In the genomic region with DNA sequence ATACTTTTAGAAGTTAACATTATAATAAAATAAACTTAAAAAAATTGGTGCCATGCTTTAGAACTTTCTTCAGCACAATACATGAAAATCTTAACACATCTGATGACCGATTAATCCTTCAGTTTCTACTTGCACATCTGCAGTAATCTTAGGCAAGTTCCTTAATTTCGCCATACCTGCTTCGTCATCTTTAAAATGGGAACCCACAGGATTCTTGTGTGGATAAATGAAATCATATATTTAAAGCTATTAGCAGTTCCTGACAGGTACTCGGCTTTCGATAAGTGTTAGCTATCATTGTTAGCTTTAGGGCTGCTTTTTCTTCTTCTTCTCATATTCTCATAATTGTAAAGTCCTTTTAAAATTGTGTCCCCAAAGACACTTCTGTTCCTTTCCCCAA, we compare ENCODE assay signal across 8 cellular contexts. TPM values are rescaled to one million over a fixed set of nuclear protein-coding genes. Genes with fewer than 3 reads are reported as not detected.
A peak's percentile ranks its signal among the peaks of the same experiment; 100 is the strongest.
DNase-seq lines count a peak whose midpoint lies in the region; ATAC-seq, FAIRE-seq and TF ChIP-seq lines count a peak whose summit lies in the region.

No MANE protein-coding gene starts in this region.

- no peaks in the 10 kb centered on the region for H3K9me3 Mint-ChIP-seq in endothelial cell (ENCODE audit: unreplicated experiment)

- no peak for TF ChIP-seq CTCF in OCI-LY3 (IDR thresholded peaks at IDR 0.05; ENCODE audit: low read depth, low read length)
- TF ChIP-seq CTCF in endothelial cell (IDR thresholded peaks at IDR 0.05; ENCODE audit: unreplicated experiment), result no peak
- no peak for TF ChIP-seq CTCF in pancreas (IDR thresholded peaks at IDR 0.05)

- FAIRE-seq in pancreas (lab: Jason Lieb, UNC), result no peak

- peak overlapping the region; percentile 82 for H3K4me2 ChIP-seq in OCI-LY3 (ENCODE audit: low read length)

- H3K9ac ChIP-seq in OCI-LY3 (ENCODE audit: low read length), result peak overlapping the region; percentile 57

- H3K4me3 ChIP-seq in OCI-LY3 (ENCODE audit: low read length) (peak overlapping the region; percentile 85), pancreas (peak overlapping the region; percentile 68 to 78 (median 72))

- no peaks in the 10 kb centered on the region for H3K27me3 ChIP-seq in OCI-LY3 (ENCODE audit: low read depth, low read length)
- H3K27me3 ChIP-seq in pancreas, result no peaks in the 10 kb centered on the region

- no peaks in the 10 kb centered on the region for H3K9me3 ChIP-seq in OCI-LY3 (ENCODE audit: insufficient read depth, low read length)
- no peaks in the 10 kb centered on the region for H3K9me3 ChIP-seq in pancreas

- DNase-seq in GF-D8 (lab: John Stamatoyannopoulos, UW), result peak; percentile 20
- DNase-seq in endothelial cell (ENCODE audit: low spot score), result no peak
- no peak for DNase-seq in pancreas
- DNase-seq in NCI-H128 (lab: John Stamatoyannopoulos, UW; ENCODE audit: unreplicated experiment), result no peak
- no peak for DNase-seq in NCI-H2227 (lab: John Stamatoyannopoulos, UW; ENCODE audit: unreplicated experiment)
- no peak for DNase-seq in NCI-H187 treated with DMSO at 0.1 percent for 48 hours (lab: John Stamatoyannopoulos, UW)

- no peaks in the 10 kb centered on the region for H3K27me3 Mint-ChIP-seq in endothelial cell (ENCODE audit: unreplicated experiment)

- peaks cover 15% of the 10 kb centered on the region for H3K4me1 ChIP-seq in OCI-LY3 (ENCODE audit: low read length)
- peaks cover 11 to 13% (median 13%) of the 10 kb centered on the region in 3 donors for H3K4me1 ChIP-seq in pancreas

- H3K36me3 ChIP-seq in OCI-LY3 (replicated peaks; ENCODE audit: low read depth, low read length) (no peaks in the 10 kb centered on the region), pancreas (no peaks in the 10 kb centered on the region)

- no peaks in the 10 kb centered on the region for H3K36me3 Mint-ChIP-seq in endothelial cell (ENCODE audit: low read depth, unreplicated experiment)

- no peaks in the 10 kb centered on the region for H3K4me1 Mint-ChIP-seq in endothelial cell (ENCODE audit: unreplicated experiment)

- no peak overlapping the region for H3K27ac Mint-ChIP-seq in endothelial cell (ENCODE audit: unreplicated experiment)

- intact Hi-C loops in pancreas (cut with DNase I), result no loop called here

- peak overlapping the region; percentile 97 for H3K4me3 Mint-ChIP-seq in endothelial cell (ENCODE audit: unreplicated experiment)

- H2AFZ ChIP-seq in OCI-LY3 (ENCODE audit: low read depth, low read length), result peak overlapping the region; percentile 96

- ATAC-seq in pancreas, result no peak
- ATAC-seq in GM21447 (IDR thresholded peaks at IDR 0.05; ENCODE audit: unreplicated experiment), result no peak

- 12 to 15% methylated on average over 5 of the region's 5 CpGs for WGBS in pancreas, 2 donors

- H3K27ac ChIP-seq in OCI-LY3 (ENCODE audit: low read length) (no peak overlapping the region), pancreas (peak overlapping the region; percentile 66 to 80 (median 68))

- no peaks in the 10 kb centered on the region for H4K20me1 ChIP-seq in OCI-LY3 (ENCODE audit: insufficient read depth, low read length)

- peaks cover 16% of the 10 kb centered on the region for H3K79me2 ChIP-seq in OCI-LY3 (ENCODE audit: low read length)

RNA-seq across cellular contexts. Expression of a gene that starts 0.9 kb away (rescaled TPM):
- total RNA-seq in endothelial cell (ENCODE audit: unreplicated experiment) (20.6 TPM), pancreas (10 to 100 TPM in 4 of 6 donors, 1 to 10 TPM in 2; 8.1 to 18.9 (median 11.1) TPM)
- 1 to 10 TPM; 3.3 to 6.9 TPM for polyA plus RNA-seq in pancreas

RNA-seq across cellular contexts. Expression of a gene that starts 5.0 kb away (rescaled TPM):
- total RNA-seq in endothelial cell (ENCODE audit: unreplicated experiment) (not detected), pancreas (1 to 10 TPM in 4 of 6 donors, under 1 TPM in 2; 0.65 to 5.4 (median 2.6) TPM)
- 10 to 100 TPM in 1 of 2 donors, 1 to 10 TPM in 1; 4.9 to 28.0 TPM for polyA plus RNA-seq in pancreas
